In the genomic region with DNA sequence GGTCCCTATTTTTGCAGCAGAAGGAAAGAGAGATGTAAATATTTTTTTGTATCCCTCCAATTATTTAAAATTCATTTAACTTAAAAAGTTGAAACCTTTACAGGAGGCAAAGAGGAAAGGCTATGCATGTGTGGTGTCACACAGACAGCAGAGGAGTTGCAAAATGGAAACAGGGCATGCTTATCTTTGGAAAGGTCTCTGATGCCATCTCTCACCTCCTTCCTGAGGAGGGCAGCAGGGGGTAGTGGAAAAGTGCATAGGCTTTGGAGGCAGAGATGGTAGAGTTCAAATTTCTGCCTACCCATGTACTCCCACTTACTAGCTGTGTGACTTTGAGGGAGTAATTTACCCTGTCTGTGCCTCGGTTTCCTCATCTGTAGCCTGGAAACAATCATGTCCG, we compare ENCODE assay signal across 8 cellular contexts.
DNase-seq lines count a peak whose midpoint lies in the region; ATAC-seq and TF ChIP-seq lines count a peak whose summit lies in the region.
"Had no signal": no experiment of that assay in that cellular context is flagged by ENCODE, and none has a peak within 500 bp of the region (broad histone marks: within the 10 kb centered on the region; RNA-seq: fewer than 3 reads in every experiment).

No MANE protein-coding gene starts in this region.

- no peaks in the 10 kb centered on the region for H3K4me1 ChIP-seq in OCI-LY3 (ENCODE audit: low read length)

- H3K79me2 ChIP-seq in OCI-LY3 (ENCODE audit: low read length), result no peaks in the 10 kb centered on the region

- H3K9me3 Mint-ChIP-seq in stimulated activated effector memory CD8-positive, alpha-beta T cell treated with anti-CD3 and anti-CD28 coated beads, Interleukin-12 subunit alpha, Interleukin-12 subunit beta, amount 100 ng/mL, for 72 hours, result no peaks in the 10 kb centered on the region
- H3K9me3 Mint-ChIP-seq in progenitor cell of endocrine pancreas (ENCODE audit: low read depth), result no peaks in the 10 kb centered on the region

- H3K36me3 ChIP-seq in OCI-LY3 (replicated peaks; ENCODE audit: low read depth, low read length), result peaks cover 13% of the 10 kb centered on the region

- H3K27me3 Mint-ChIP-seq in progenitor cell of endocrine pancreas, result no peaks in the 10 kb centered on the region

- DNase-seq in EL, result peak; percentile 18
- no peak for DNase-seq in epithelial cell of esophagus (ENCODE audit: low read depth)
- DNase-seq in stimulated activated effector memory CD8-positive, alpha-beta T cell treated with anti-CD3 and anti-CD28 coated beads, Interleukin-12 subunit alpha, Interleukin-12 subunit beta, amount 100 ng/mL, for 72 hours (ENCODE audit: low spot score in 2 of 2), result no peak
- DNase-seq in retina, result no peak
- DNase-seq in progenitor cell of endocrine pancreas (ENCODE audit: low spot score, unreplicated experiment), result no peak
- DNase-seq: activated CD8-positive, alpha-beta memory T cell treated with anti-CD3 and anti-CD28 coated beads, Interleukin-2, amount 50 U/mL, for 4 hours had no signal

- no peak overlapping the region for H3K9ac ChIP-seq in OCI-LY3 (ENCODE audit: low read length)

- no peaks in the 10 kb centered on the region for H3K9me3 ChIP-seq in OCI-LY3 (ENCODE audit: insufficient read depth, low read length)

- no peak overlapping the region for H2AFZ ChIP-seq in OCI-LY3 (ENCODE audit: low read depth, low read length)

- H3K4me3 Mint-ChIP-seq in stimulated activated effector memory CD8-positive, alpha-beta T cell treated with anti-CD3 and anti-CD28 coated beads, Interleukin-12 subunit alpha, Interleukin-12 subunit beta, amount 100 ng/mL, for 72 hours, result no peak overlapping the region
- H3K4me3 Mint-ChIP-seq in progenitor cell of endocrine pancreas (ENCODE audit: low read depth), result no peak overlapping the region

- H3K4me2 ChIP-seq in OCI-LY3 (ENCODE audit: low read length), result no peak overlapping the region

- H3K27me3 ChIP-seq in OCI-LY3 (ENCODE audit: low read depth, low read length), result no peaks in the 10 kb centered on the region

- H3K36me3 Mint-ChIP-seq in stimulated activated effector memory CD8-positive, alpha-beta T cell treated with anti-CD3 and anti-CD28 coated beads, Interleukin-12 subunit alpha, Interleukin-12 subunit beta, amount 100 ng/mL, for 72 hours, result peaks cover 77% of the 10 kb centered on the region
- peaks cover 7% of the 10 kb centered on the region for H3K36me3 Mint-ChIP-seq in progenitor cell of endocrine pancreas (ENCODE audit: insufficient read depth)

- ATAC-seq in stimulated activated effector memory CD8-positive, alpha-beta T cell treated with anti-CD3 and anti-CD28 coated beads, Interleukin-12 subunit alpha, Interleukin-12 subunit beta, amount 100 ng/mL, for 72 hours, result no peak
- ATAC-seq in GM21825 (IDR thresholded peaks at IDR 0.05; ENCODE audit: unreplicated experiment), result no peak

- H3K4me3 ChIP-seq in OCI-LY3 (ENCODE audit: low read length), result no peak overlapping the region
- H3K4me3 ChIP-seq in epithelial cell of esophagus (ENCODE audit: low read length), result no peak overlapping the region

- peaks cover 14% of the 10 kb centered on the region for H3K4me1 Mint-ChIP-seq in stimulated activated effector memory CD8-positive, alpha-beta T cell treated with anti-CD3 and anti-CD28 coated beads, Interleukin-12 subunit alpha, Interleukin-12 subunit beta, amount 100 ng/mL, for 72 hours
- peaks cover 3% of the 10 kb centered on the region for H3K4me1 Mint-ChIP-seq in progenitor cell of endocrine pancreas (ENCODE audit: low read depth)

- no peaks in the 10 kb centered on the region for H4K20me1 ChIP-seq in OCI-LY3 (ENCODE audit: insufficient read depth, low read length)

- peak overlapping the region; percentile 75 for H3K27ac Mint-ChIP-seq in stimulated activated effector memory CD8-positive, alpha-beta T cell treated with anti-CD3 and anti-CD28 coated beads, Interleukin-12 subunit alpha, Interleukin-12 subunit beta, amount 100 ng/mL, for 72 hours
- no peak overlapping the region for H3K27ac Mint-ChIP-seq in progenitor cell of endocrine pancreas

- TF ChIP-seq CTCF in OCI-LY3 (IDR thresholded peaks at IDR 0.05; ENCODE audit: low read depth, low read length), result 0 out of 2 replicates have a peak, but pooled peaks have one; percentile 3
- peak; percentile 31 for TF ChIP-seq CTCF in epithelial cell of esophagus (IDR thresholded peaks at IDR 0.05; ENCODE audit: insufficient read depth, low read depth, low read length, missing control alignments)
- TF ChIP-seq CTCF in progenitor cell of endocrine pancreas (IDR thresholded peaks at IDR 0.05; ENCODE audit: unreplicated experiment), result no peak

- no peak overlapping the region for H3K27ac ChIP-seq in OCI-LY3 (ENCODE audit: low read length)
